Comparison of ENCODE assay signal across 8 cellular contexts in genomic region chr7:55255501-55256445, GRCh38.
DNase-seq lines count a peak whose midpoint lies in the region; ATAC-seq and TF ChIP-seq lines count a peak whose summit lies in the region.

No MANE protein-coding gene starts in this region.

- no peak overlapping the region for H3K27ac Mint-ChIP-seq in activated CD4-positive, alpha-beta memory T cell treated with anti-CD3 and anti-CD28 coated beads, Interleukin-2, amount 10 ng/mL, durations not matched to agents 7 days and 5 days
- no peak overlapping the region for H3K27ac Mint-ChIP-seq in memory B cell

- ATAC-seq in GM18868 (IDR thresholded peaks at IDR 0.05; ENCODE audit: unreplicated experiment) (peak; percentile 84), HG03108 (IDR thresholded peaks at IDR 0.05; ENCODE audit: unreplicated experiment) (peak; percentile 82), memory B cell (ENCODE audit: low read depth) (peak; percentile 88)

- H3K4me1 Mint-ChIP-seq in activated CD4-positive, alpha-beta memory T cell treated with anti-CD3 and anti-CD28 coated beads, Interleukin-2, amount 10 ng/mL, durations not matched to agents 7 days and 5 days: peaks cover 11% of the 10 kb centered on the region
- peaks cover 3% of the 10 kb centered on the region for H3K4me1 Mint-ChIP-seq in memory B cell

- CTCF ChIA-PET in activated CD4-positive, alpha-beta memory T cell treated with anti-CD3 and anti-CD28 coated beads, Interleukin-2, amount 10 ng/mL, durations not matched to agents 7 days and 5 days (lab: Charles Lee): interaction anchor here (0.6 to 4.3 kb wide), 38 partner anchors 9 to 689 kb away, joined by 3 to 109 read pairs (median 4); partner anchors contain the start of gene SEC61G

- H3K36me3 Mint-ChIP-seq in activated CD4-positive, alpha-beta memory T cell treated with anti-CD3 and anti-CD28 coated beads, Interleukin-2, amount 10 ng/mL, durations not matched to agents 7 days and 5 days (ENCODE audit: low read depth): no peaks in the 10 kb centered on the region
- H3K36me3 Mint-ChIP-seq in memory B cell: no peaks in the 10 kb centered on the region

- peak overlapping the region; percentile 67 for H3K4me3 Mint-ChIP-seq in activated CD4-positive, alpha-beta memory T cell treated with anti-CD3 and anti-CD28 coated beads, Interleukin-2, amount 10 ng/mL, durations not matched to agents 7 days and 5 days
- peak overlapping the region; percentile 86 for H3K4me3 Mint-ChIP-seq in memory B cell

- no peaks in the 10 kb centered on the region for H3K9me3 Mint-ChIP-seq in activated CD4-positive, alpha-beta memory T cell treated with anti-CD3 and anti-CD28 coated beads, Interleukin-2, amount 10 ng/mL, durations not matched to agents 7 days and 5 days
- H3K9me3 Mint-ChIP-seq in memory B cell: no peaks in the 10 kb centered on the region

- POLR2A ChIA-PET in activated CD4-positive, alpha-beta memory T cell treated with anti-CD3 and anti-CD28 coated beads, Interleukin-2, amount 10 ng/mL, durations not matched to agents 7 days and 5 days (lab: Charles Lee): interaction anchor here (1.6 kb wide), 1 partner anchor 497 kb away, joined by 6 read pairs; the partner anchor contains the start of gene SEC61G

- DNase-seq in AG09319 (ENCODE audit: extremely low read depth, low read depth) (peak; percentile 28), NCI-H460 (ENCODE audit: extremely low read depth, low read depth) (peak; percentile 38), memory B cell (ENCODE audit: low spot score in 2 of 2) (peak; percentile 61 to 72)
- DNase-seq in activated CD4-positive, alpha-beta memory T cell treated with anti-CD3 and anti-CD28 coated beads, Interleukin-2, amount 10 ng/mL, durations not matched to agents 7 days and 5 days: peak; percentile 75
- peak; percentile 43 for DNase-seq in effector CD4-positive, alpha-beta T cell
- peak; percentile 45 for DNase-seq in stimulated activated CD8-positive, alpha-beta memory T cell treated with anti-CD3 and anti-CD28 coated beads, Interleukin-12 subunit alpha, Interleukin-12 subunit beta, amount 100 ng/mL, for 1 hour (ENCODE audit: low read depth)

- peak; percentile 74 for TF ChIP-seq CTCF in AG09319 (IDR thresholded peaks at IDR 0.05; ENCODE audit: low read depth, low read length)

- peaks cover 40% of the 10 kb centered on the region for H3K27me3 Mint-ChIP-seq in activated CD4-positive, alpha-beta memory T cell treated with anti-CD3 and anti-CD28 coated beads, Interleukin-2, amount 10 ng/mL, durations not matched to agents 7 days and 5 days
- peaks cover 25% of the 10 kb centered on the region for H3K27me3 Mint-ChIP-seq in memory B cell

Comparison
In these comparisons a context has a peak if more than half of its experiments do, and no peak if none do; other contexts are left out.
1. Peak in every context shown above with its lines: DNase-seq and ATAC-seq.